Comparison of ENCODE assay signal across 8 cellular contexts in the genomic region with DNA sequence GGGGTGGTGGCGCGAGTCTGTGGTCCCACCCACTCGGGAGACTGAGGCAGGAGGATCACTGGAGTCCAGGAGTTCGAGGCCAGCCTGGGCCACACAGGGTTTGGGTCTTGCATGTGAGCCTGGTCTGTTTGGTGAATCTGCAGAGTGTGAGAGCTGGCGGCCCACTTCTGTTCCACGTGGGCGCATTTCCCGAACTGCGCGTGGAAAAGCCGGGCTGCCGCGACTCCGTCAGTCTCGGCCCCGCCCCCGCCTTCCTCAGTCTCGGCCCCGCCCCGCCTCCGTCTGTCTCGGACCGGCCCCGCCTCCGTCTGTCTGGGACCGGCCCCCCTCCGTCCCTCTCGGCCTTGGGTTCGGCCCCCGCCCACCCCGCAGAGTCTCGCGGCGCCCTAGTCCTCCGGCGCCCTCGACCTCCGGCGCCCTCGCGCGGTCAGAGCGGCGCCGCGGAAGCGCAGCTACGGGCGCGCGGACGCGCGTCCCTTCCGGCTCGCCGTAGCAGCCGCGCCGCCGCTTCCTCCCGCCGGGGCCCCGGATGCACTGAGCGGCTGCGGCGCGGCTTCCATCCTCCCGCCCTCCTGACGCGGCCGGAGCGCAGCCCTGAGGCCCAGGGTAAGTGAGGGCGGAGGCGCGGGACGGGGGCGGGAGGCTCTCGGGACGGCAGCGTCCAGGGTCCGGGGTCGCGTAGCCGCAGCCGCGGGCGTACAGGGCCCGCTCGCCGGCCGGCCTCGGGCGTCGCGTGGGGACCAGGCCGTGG. TPM values are rescaled to one million over a fixed set of nuclear protein-coding genes. Genes with fewer than 3 reads are reported as not detected.
DNase-seq lines count a peak whose midpoint lies in the region; ATAC-seq and TF ChIP-seq lines count a peak whose summit lies in the region.

A gene with protein sequence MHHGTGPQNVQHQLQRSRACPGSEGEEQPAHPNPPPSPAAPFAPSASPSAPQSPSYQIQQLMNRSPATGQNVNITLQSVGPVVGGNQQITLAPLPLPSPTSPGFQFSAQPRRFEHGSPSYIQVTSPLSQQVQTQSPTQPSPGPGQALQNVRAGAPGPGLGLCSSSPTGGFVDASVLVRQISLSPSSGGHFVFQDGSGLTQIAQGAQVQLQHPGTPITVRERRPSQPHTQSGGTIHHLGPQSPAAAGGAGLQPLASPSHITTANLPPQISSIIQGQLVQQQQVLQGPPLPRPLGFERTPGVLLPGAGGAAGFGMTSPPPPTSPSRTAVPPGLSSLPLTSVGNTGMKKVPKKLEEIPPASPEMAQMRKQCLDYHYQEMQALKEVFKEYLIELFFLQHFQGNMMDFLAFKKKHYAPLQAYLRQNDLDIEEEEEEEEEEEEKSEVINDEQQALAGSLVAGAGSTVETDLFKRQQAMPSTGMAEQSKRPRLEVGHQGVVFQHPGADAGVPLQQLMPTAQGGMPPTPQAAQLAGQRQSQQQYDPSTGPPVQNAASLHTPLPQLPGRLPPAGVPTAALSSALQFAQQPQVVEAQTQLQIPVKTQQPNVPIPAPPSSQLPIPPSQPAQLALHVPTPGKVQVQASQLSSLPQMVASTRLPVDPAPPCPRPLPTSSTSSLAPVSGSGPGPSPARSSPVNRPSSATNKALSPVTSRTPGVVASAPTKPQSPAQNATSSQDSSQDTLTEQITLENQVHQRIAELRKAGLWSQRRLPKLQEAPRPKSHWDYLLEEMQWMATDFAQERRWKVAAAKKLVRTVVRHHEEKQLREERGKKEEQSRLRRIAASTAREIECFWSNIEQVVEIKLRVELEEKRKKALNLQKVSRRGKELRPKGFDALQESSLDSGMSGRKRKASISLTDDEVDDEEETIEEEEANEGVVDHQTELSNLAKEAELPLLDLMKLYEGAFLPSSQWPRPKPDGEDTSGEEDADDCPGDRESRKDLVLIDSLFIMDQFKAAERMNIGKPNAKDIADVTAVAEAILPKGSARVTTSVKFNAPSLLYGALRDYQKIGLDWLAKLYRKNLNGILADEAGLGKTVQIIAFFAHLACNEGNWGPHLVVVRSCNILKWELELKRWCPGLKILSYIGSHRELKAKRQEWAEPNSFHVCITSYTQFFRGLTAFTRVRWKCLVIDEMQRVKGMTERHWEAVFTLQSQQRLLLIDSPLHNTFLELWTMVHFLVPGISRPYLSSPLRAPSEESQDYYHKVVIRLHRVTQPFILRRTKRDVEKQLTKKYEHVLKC (N-terminal part only) (plus strand): TSS at position 512 of the 751 bp plus-strand sequence. CDS start 10,678 bp downstream, outside the sequence.

- H3F3A ChIP-seq in smooth muscle cell (ENCODE audit: low read depth): peaks cover 18% of the 10 kb centered on the region

- peaks cover 4% of the 10 kb centered on the region for H3K4me1 ChIP-seq in ACC112 (ENCODE audit: control insufficient read depth, insufficient read depth, low read length, unreplicated experiment)
- H3K4me1 ChIP-seq in breast epithelium: peaks cover 0 to 4% of the 10 kb centered on the region in 2 donors
- H3K4me1 ChIP-seq in smooth muscle cell (ENCODE audit: low read depth): peaks cover 5% of the 10 kb centered on the region

- H4K20me1 ChIP-seq in smooth muscle cell (ENCODE audit: low read depth): peaks cover 35% of the 10 kb centered on the region

- WGBS in smooth muscle cell (ENCODE audit: low lambda C conversion rate): 6% methylated on average over 49 of the region's 97 CpGs

- no peak for TF ChIP-seq POLR2A in breast epithelium (IDR thresholded peaks at IDR 0.05)

- ATAC-seq in GM18867 (IDR thresholded peaks at IDR 0.05; ENCODE audit: unreplicated experiment) (peak; percentile 88), HG03103 (IDR thresholded peaks at IDR 0.05; ENCODE audit: low read depth, unreplicated experiment) (peak; percentile 92)

- H3K27me3 ChIP-seq in ACC112 (ENCODE audit: insufficient read depth, low read length): no peaks in the 10 kb centered on the region
- no peaks in the 10 kb centered on the region for H3K27me3 ChIP-seq in breast epithelium
- no peaks in the 10 kb centered on the region for H3K27me3 ChIP-seq in smooth muscle cell (ENCODE audit: low read depth)

- TF ChIP-seq CTCF in VCaP (conservative IDR thresholded peaks at IDR 0.05): peak; percentile 88
- peak in 1 of 3 donors; percentile 31 for TF ChIP-seq CTCF in breast epithelium (IDR thresholded peaks at IDR 0.05)
- TF ChIP-seq CTCF in smooth muscle cell (IDR thresholded peaks at IDR 0.05; ENCODE audit: borderline replicate concordance, insufficient read depth, poor library complexity, severe bottlenecking): peak; percentile 57

- peak within 1 kb of the TSS; percentile 85 for H3K9ac ChIP-seq in smooth muscle cell (ENCODE audit: low read depth)

- intact Hi-C loops in breast epithelium (cut with DNase I; ENCODE audit: low total_unique reads): no loop called here

- H3K79me2 ChIP-seq in ACC112 (ENCODE audit: control insufficient read depth, insufficient read depth, low read length, unreplicated experiment): peaks cover 41% of the 10 kb centered on the region
- peaks cover 43% of the 10 kb centered on the region for H3K79me2 ChIP-seq in smooth muscle cell (ENCODE audit: low read depth)

- peak within 1 kb of the TSS; percentile 82 for H2AFZ ChIP-seq in ACC112 (ENCODE audit: low read length, unreplicated experiment)
- H2AFZ ChIP-seq in smooth muscle cell (ENCODE audit: low read depth): peak within 1 kb of the TSS; percentile 85

- peak within 1 kb of the TSS; percentile 79 for H3K4me3 ChIP-seq in ACC112 (ENCODE audit: low read depth, low read length)
- peak within 1 kb of the TSS; percentile 81 to 98 (median 92) for H3K4me3 ChIP-seq in breast epithelium
- H3K4me3 ChIP-seq in smooth muscle cell: peak within 1 kb of the TSS; percentile 82

- H3K27ac ChIP-seq in ACC112 (ENCODE audit: low read depth, low read length) (peak within 1 kb of the TSS; percentile 43; the same call in 1 of the 2 replicates), VCaP (peak within 1 kb of the TSS; percentile 88), breast epithelium (peak within 1 kb of the TSS; percentile 82 to 83), smooth muscle cell (ENCODE audit: low read depth) (peak within 1 kb of the TSS; percentile 73)

- DNase-seq in NCI-H2196 (lab: John Stamatoyannopoulos, UW; ENCODE audit: unreplicated experiment): peak; percentile 96
- peak; percentile 92 to 95 for DNase-seq in breast epithelium (ENCODE audit: low spot score in 2 of 2)
- peak; percentile 98 for DNase-seq in iPS-NIHi7 (ENCODE audit: extremely low spot score)
- DNase-seq in smooth muscle cell (lab: John Stamatoyannopoulos, UW; ENCODE audit: unreplicated experiment): peak; percentile 86

- H3K4me2 ChIP-seq in smooth muscle cell: peak within 1 kb of the TSS; percentile 86

- H3K9me3 ChIP-seq in breast epithelium (no peaks in the 10 kb centered on the region), smooth muscle cell (replicated peaks; ENCODE audit: low read depth) (no peaks in the 10 kb centered on the region)

- H3K36me3 ChIP-seq in ACC112 (ENCODE audit: insufficient read depth, low read length) (no peaks in the 10 kb centered on the region), breast epithelium (no peaks in the 10 kb centered on the region), smooth muscle cell (ENCODE audit: low read depth) (no peaks in the 10 kb centered on the region)

RNA-seq across cellular contexts. Expression of the gene that starts here (rescaled TPM):
- total RNA-seq in breast epithelium: 10 to 100 TPM; 20.3 to 27.2 (median 24.4) TPM
- total RNA-seq in smooth muscle cell: 10.9 and 13.6 TPM in 2 replicates
- polyA plus RNA-seq in smooth muscle cell: 6.6 and 9.8 TPM in 2 replicates

Comparison
In these comparisons a context has a peak if more than half of its experiments do, and no peak if none do; other contexts are left out.
1. Peak in every context shown above with its lines: DNase-seq, ATAC-seq, H3K4me3 ChIP-seq and H3K27ac ChIP-seq.